ENCODE assay signal across 8 cellular contexts in genomic region chr2:160429248-160430000, GRCh38.
DNase-seq lines count a peak whose midpoint lies in the region; ATAC-seq, FAIRE-seq and TF ChIP-seq lines count a peak whose summit lies in the region.

No MANE protein-coding gene starts in this region.

- peak; percentile 64 for DNase-seq in NCI-H460 (ENCODE audit: extremely low read depth, low read depth)
- peak; percentile 42 for DNase-seq in astrocyte (ENCODE audit: low read depth)
- DNase-seq in kidney tubule cell (ENCODE audit: low spot score) = peak; percentile 66
- DNase-seq in uterus = no peak
- no peak for DNase-seq in GM19239 (ENCODE audit: insufficient read length, low spot score)

- peaks cover 29% of the 10 kb centered on the region for H3K79me2 ChIP-seq in astrocyte (ENCODE audit: insufficient read depth, low read length)

- H3K36me3 Mint-ChIP-seq in astrocyte (ENCODE audit: low read depth, unreplicated experiment) = peaks cover 13% of the 10 kb centered on the region

- intact Hi-C loops in uterus (cut with DNase I; ENCODE audit: low total_unique reads) = no loop called here

- H3K27ac ChIP-seq in C4-2B (no peak overlapping the region), astrocyte (ENCODE audit: low read depth, low read length) (no peak overlapping the region), uterus (peak overlapping the region; percentile 74 to 81)

- peaks cover 6% of the 10 kb centered on the region for H3K9me3 Mint-ChIP-seq in astrocyte (ENCODE audit: unreplicated experiment)

- TF ChIP-seq CTCF in C4-2B (conservative IDR thresholded peaks at IDR 0.05) (peak; percentile 74), astrocyte (IDR thresholded peaks at IDR 0.05; ENCODE audit: insufficient read depth, low read depth, low read length) (peak; percentile 56), uterus (IDR thresholded peaks at IDR 0.05) (peak; percentile 36 to 62 (median 56))

- peak overlapping the region; percentile 26 for H3K27ac Mint-ChIP-seq in astrocyte (ENCODE audit: unreplicated experiment)

- H3K9me3 ChIP-seq in astrocyte (ENCODE audit: insufficient read depth, low read depth, low read length) (no peaks in the 10 kb centered on the region), uterus (peaks cover 0 to 6% of the 10 kb centered on the region in 2 donors)

- H3K4me3 Mint-ChIP-seq in astrocyte (ENCODE audit: unreplicated experiment) = no peak overlapping the region

- H3K27me3 ChIP-seq in astrocyte (ENCODE audit: insufficient read depth, low read length) (no peaks in the 10 kb centered on the region), uterus (no peaks in the 10 kb centered on the region)

- no peaks in the 10 kb centered on the region for H3K27me3 Mint-ChIP-seq in astrocyte (ENCODE audit: low read depth, unreplicated experiment)

- FAIRE-seq in astrocyte (lab: Jason Lieb, UNC) (no peak), GM19239 (lab: Jason Lieb, UNC) (no peak)

- H4K20me1 ChIP-seq in astrocyte (ENCODE audit: insufficient read depth, low read length) = peaks cover 2% of the 10 kb centered on the region

- H3K4me1 ChIP-seq in astrocyte (ENCODE audit: insufficient read depth, low read length) (peaks cover 22% of the 10 kb centered on the region), uterus (no peaks in the 10 kb centered on the region)

- no peak overlapping the region for H3K4me3 ChIP-seq in astrocyte (ENCODE audit: insufficient read depth, low read depth, low read length)
- no peak overlapping the region for H3K4me3 ChIP-seq in uterus

- H3K36me3 ChIP-seq in astrocyte (ENCODE audit: insufficient read depth, low read length) = no peaks in the 10 kb centered on the region
- no peaks in the 10 kb centered on the region for H3K36me3 ChIP-seq in uterus

- no peak for TF ChIP-seq POLR2A in uterus (IDR thresholded peaks at IDR 0.05)

- H3K4me1 Mint-ChIP-seq in astrocyte (ENCODE audit: low read depth, unreplicated experiment) = peaks cover 39% of the 10 kb centered on the region

- no peak overlapping the region for H2AFZ ChIP-seq in astrocyte (ENCODE audit: low read depth, low read length)

- H3K9ac ChIP-seq in astrocyte (ENCODE audit: low read length) = no peak overlapping the region

- no peak overlapping the region for H3K4me2 ChIP-seq in astrocyte (ENCODE audit: low read length)

- ATAC-seq in GM18909 (IDR thresholded peaks at IDR 0.05; ENCODE audit: poor library complexity, unreplicated experiment) (peak; percentile 36), HG03520 (IDR thresholded peaks at IDR 0.05; ENCODE audit: unreplicated experiment) (no peak)

Comparison
In these comparisons a context has a peak if more than half of its experiments do, and no peak if none do; other contexts are left out.
1. H3K27ac ChIP-seq: peak in uterus (2 of 2); none in C4-2B (single experiment) and astrocyte (single experiment).
2. DNase-seq: peak in NCI-H460 (single experiment), astrocyte (single experiment) and kidney tubule cell (single experiment); none in uterus (0 of 2) and GM19239 (single experiment).
3. Peak in every context shown above with its lines, with median percentiles within 50 percentile points of each other: CTCF ChIP-seq.